ENCODE assay signal across 15 cellular contexts in genomic region chr15:100737214-100737613, GRCh38.
DNase-seq lines count a peak whose midpoint lies in the region; ATAC-seq and TF ChIP-seq lines count a peak whose summit lies in the region.
"Had no signal": no experiment of that assay in that cellular context is flagged by ENCODE, and none has a peak within 500 bp of the region (broad histone marks: within the 10 kb centered on the region; RNA-seq: fewer than 3 reads in every experiment).

No MANE protein-coding gene starts in this region.

- H3K36me3 ChIP-seq in IMR-90 (ENCODE audit: control insufficient read depth, insufficient read depth, low read length) (no peaks in the 10 kb centered on the region), mesendoderm (ENCODE audit: control insufficient read depth, insufficient read depth, low read length) (no peaks in the 10 kb centered on the region)

- H4K20me1 ChIP-seq in IMR-90 (ENCODE audit: insufficient read depth, low read length), result no peaks in the 10 kb centered on the region

- peaks cover 2% of the 10 kb centered on the region; the same call in 1 of the 2 replicates for H3K9me3 ChIP-seq in IMR-90 (ENCODE audit: control insufficient read depth, insufficient read depth, low read length)

- peaks cover 4% of the 10 kb centered on the region for H3K9me3 Mint-ChIP-seq in stimulated activated effector memory CD8-positive, alpha-beta T cell treated with anti-CD3 and anti-CD28 coated beads, Interleukin-12 subunit alpha, Interleukin-12 subunit beta, amount 100 ng/mL, for 72 hours
- H3K9me3 Mint-ChIP-seq in activated naive CD4-positive, alpha-beta T cell treated with anti-CD3 and anti-CD28 coated beads, Interleukin-2, amount 10 ng/mL, durations not matched to agents 7 days and 5 days, result no peaks in the 10 kb centered on the region
- H3K9me3 Mint-ChIP-seq: CD8-positive, alpha-beta T cell had no signal

- ATAC-seq in IMR-90 (ENCODE audit: low read depth) (no peak), foreskin keratinocyte (no peak)
- ATAC-seq in stimulated activated effector memory CD8-positive, alpha-beta T cell treated with anti-CD3 and anti-CD28 coated beads, Interleukin-12 subunit alpha, Interleukin-12 subunit beta, amount 100 ng/mL, for 72 hours, result no peak
- ATAC-seq: CD8-positive, alpha-beta T cell had no signal

- no peak overlapping the region for H2AK9ac ChIP-seq in IMR-90 (replicated peaks; ENCODE audit: low read depth, low read length, poor library complexity)

- H3K23ac ChIP-seq in IMR-90 (ENCODE audit: low read depth, low read length) (no peak overlapping the region), mesendoderm (ENCODE audit: low read length) (no peak overlapping the region)

- CTCF ChIA-PET in IMR-90 (lab: Yijun Ruan, JAX), result interaction anchor here (0.6 to 1.4 kb wide), 2 partner anchors 137 to 141 kb away, joined by 3 read pairs; no protein-coding TSS in a partner anchor
- CTCF ChIA-PET in activated naive CD4-positive, alpha-beta T cell treated with anti-CD3 and anti-CD28 coated beads, Interleukin-2, amount 10 ng/mL, durations not matched to agents 7 days and 5 days (lab: Charles Lee), result no interaction called here

- dilution Hi-C loops in IMR-90 (cut with HindIII; ENCODE audit: low sequenced_read_pairs, unreplicated experiment), result no loop called here

- no peak overlapping the region for H3K18ac ChIP-seq in IMR-90 (ENCODE audit: low read depth, low read length)
- peak overlapping the region; percentile 19 for H3K18ac ChIP-seq in mesendoderm (ENCODE audit: low read length)

- no peak overlapping the region for H3K4me3 Mint-ChIP-seq in stimulated activated effector memory CD8-positive, alpha-beta T cell treated with anti-CD3 and anti-CD28 coated beads, Interleukin-12 subunit alpha, Interleukin-12 subunit beta, amount 100 ng/mL, for 72 hours
- no peak overlapping the region for H3K4me3 Mint-ChIP-seq in activated naive CD4-positive, alpha-beta T cell treated with anti-CD3 and anti-CD28 coated beads, Interleukin-2, amount 10 ng/mL, durations not matched to agents 7 days and 5 days
- H3K4me3 Mint-ChIP-seq: CD14-positive monocyte; CD8-positive, alpha-beta T cell had no signal

- no peak overlapping the region; the same call in 1 of the 2 replicates for H2BK120ac ChIP-seq in IMR-90 (ENCODE audit: low read depth, low read length)
- no peak overlapping the region for H2BK120ac ChIP-seq in mesendoderm (ENCODE audit: low read depth, low read length)

- H3K9ac ChIP-seq in IMR-90 (ENCODE audit: low read depth, low read length) (no peak overlapping the region), mesendoderm (ENCODE audit: low read length) (no peak overlapping the region)

- no TSS peak for BruUV-seq in IMR-90 (replicated peaks; lab: Mats Ljungman, UMichigan)

- no peak overlapping the region for H4K5ac ChIP-seq in IMR-90 (ENCODE audit: low read depth, low read length)
- H4K5ac ChIP-seq in mesendoderm (ENCODE audit: low read length), result no peak overlapping the region

- TF ChIP-seq RAD21 in IMR-90 (IDR thresholded peaks at IDR 0.05; ENCODE audit: low read length), result no peak

- H3K56ac ChIP-seq in IMR-90 (ENCODE audit: extremely low read depth, insufficient read depth, low read length) (no peak overlapping the region), mesendoderm (ENCODE audit: low read length) (no peak overlapping the region)

- H3K4me2 ChIP-seq in IMR-90 (ENCODE audit: low read depth, low read length) (no peak overlapping the region), mesendoderm (ENCODE audit: low read length) (no peak overlapping the region)

- no CpG with 5 or more reads among the region's 12 CpGs for WGBS in IMR-90 (ENCODE audit: extremely low coverage in 2 of 2, insufficient read length in 1 of 2), 2 experiments
- WGBS in mesendoderm (ENCODE audit: extremely low coverage, insufficient coverage, low lambda C conversion rate), result no CpG with 5 or more reads among the region's 12 CpGs

- intact Hi-C loops in IMR-90 (cut with micrococcal nuclease), result no loop called here

- peaks cover 11% of the 10 kb centered on the region; the same call in 1 of the 2 replicates for H3K9me1 ChIP-seq in IMR-90 (ENCODE audit: insufficient read depth, low read length)

- H3K79me2 ChIP-seq in mesendoderm (ENCODE audit: control insufficient read depth, insufficient read depth, low read length), result no peaks in the 10 kb centered on the region

- TF ChIP-seq POLR2A in IMR-90 (IDR thresholded peaks at IDR 0.05; ENCODE audit: low read depth, low read length), result no peak

- peaks cover 11% of the 10 kb centered on the region for H3K27me3 Mint-ChIP-seq in activated naive CD4-positive, alpha-beta T cell treated with anti-CD3 and anti-CD28 coated beads, Interleukin-2, amount 10 ng/mL, durations not matched to agents 7 days and 5 days

- in situ Hi-C loops in IMR-90 (cut with MboI; ENCODE audit: low sequenced_read_pairs), result no loop called here

- TF ChIP-seq CTCF in IMR-90 (conservative IDR thresholded peaks at IDR 0.05; ENCODE audit: low read depth, low read length), result no peak
- no peak for TF ChIP-seq CTCF in foreskin keratinocyte (conservative IDR thresholded peaks at IDR 0.05)

- no peak overlapping the region for H2AFZ ChIP-seq in IMR-90 (replicated peaks; ENCODE audit: low read length, poor library complexity)

- H3K4ac ChIP-seq in IMR-90 (ENCODE audit: low read depth, low read length), result no peak overlapping the region
- no peak overlapping the region for H3K4ac ChIP-seq in mesendoderm (ENCODE audit: low read depth, low read length)

- no peak overlapping the region for H3K4me3 ChIP-seq in IMR-90 (ENCODE audit: insufficient read depth, low read depth, low read length)
- H3K4me3 ChIP-seq in mesendoderm (ENCODE audit: low read length), result no peak overlapping the region

- H2BK5ac ChIP-seq in IMR-90 (ENCODE audit: low read depth, low read length, poor library complexity, severe bottlenecking), result no peak overlapping the region
- H2BK5ac ChIP-seq in mesendoderm (ENCODE audit: low read length), result no peak overlapping the region

- no peak overlapping the region for H3K14ac ChIP-seq in IMR-90 (replicated peaks; ENCODE audit: low read depth, low read length)

- H3K4me1 Mint-ChIP-seq in stimulated activated effector memory CD8-positive, alpha-beta T cell treated with anti-CD3 and anti-CD28 coated beads, Interleukin-12 subunit alpha, Interleukin-12 subunit beta, amount 100 ng/mL, for 72 hours, result no peaks in the 10 kb centered on the region
- no peaks in the 10 kb centered on the region for H3K4me1 Mint-ChIP-seq in activated naive CD4-positive, alpha-beta T cell treated with anti-CD3 and anti-CD28 coated beads, Interleukin-2, amount 10 ng/mL, durations not matched to agents 7 days and 5 days

- H2BK20ac ChIP-seq in IMR-90 (ENCODE audit: low read depth, low read length), result no peak overlapping the region

- DNase-seq in Daoy (ENCODE audit: low read depth) (peak; percentile 70), IMR-90 (no peak), NCI-H69 (lab: John Stamatoyannopoulos, UW) (peak; percentile 15), mesendoderm (no peak), foreskin keratinocyte (no peak), HuH-7.5 (ENCODE audit: low spot score) (no peak)
- no peak for DNase-seq in stimulated activated effector memory CD8-positive, alpha-beta T cell treated with anti-CD3 and anti-CD28 coated beads, Interleukin-12 subunit alpha, Interleukin-12 subunit beta, amount 100 ng/mL, for 72 hours (ENCODE audit: low spot score in 2 of 2)
- DNase-seq in activated naive CD4-positive, alpha-beta T cell treated with anti-CD3 and anti-CD28 coated beads, Interleukin-2, amount 10 ng/mL, durations not matched to agents 7 days and 5 days, result no peak
- DNase-seq: CD8-positive, alpha-beta T cell; COR-L47; DMS153; DND-41; GF-D8 had no signal

- H4K91ac ChIP-seq in IMR-90 (ENCODE audit: insufficient read depth, low read depth, low read length), result no peak overlapping the region

- 0 out of 3 replicates have a peak overlapping the region, but pooled peaks have one; percentile 70 for H2BK15ac ChIP-seq in IMR-90 (ENCODE audit: low read depth, low read length)
- H2BK15ac ChIP-seq in mesendoderm (replicated peaks; ENCODE audit: low read depth), result no peak overlapping the region

- H2AK5ac ChIP-seq in IMR-90 (ENCODE audit: low read depth, low read length) (no peak overlapping the region; the same call in 1 of the 2 replicates), mesendoderm (ENCODE audit: low read length) (no peak overlapping the region)

- H3K27ac Mint-ChIP-seq in stimulated activated effector memory CD8-positive, alpha-beta T cell treated with anti-CD3 and anti-CD28 coated beads, Interleukin-12 subunit alpha, Interleukin-12 subunit beta, amount 100 ng/mL, for 72 hours, result no peak overlapping the region
- no peak overlapping the region for H3K27ac Mint-ChIP-seq in activated naive CD4-positive, alpha-beta T cell treated with anti-CD3 and anti-CD28 coated beads, Interleukin-2, amount 10 ng/mL, durations not matched to agents 7 days and 5 days
- H3K27ac Mint-ChIP-seq: CD14-positive monocyte; CD8-positive, alpha-beta T cell had no signal

- no peaks in the 10 kb centered on the region for H3K36me3 Mint-ChIP-seq in stimulated activated effector memory CD8-positive, alpha-beta T cell treated with anti-CD3 and anti-CD28 coated beads, Interleukin-12 subunit alpha, Interleukin-12 subunit beta, amount 100 ng/mL, for 72 hours
- H3K36me3 Mint-ChIP-seq in activated naive CD4-positive, alpha-beta T cell treated with anti-CD3 and anti-CD28 coated beads, Interleukin-2, amount 10 ng/mL, durations not matched to agents 7 days and 5 days, result no peaks in the 10 kb centered on the region
- H3K36me3 Mint-ChIP-seq: CD14-positive monocyte; CD8-positive, alpha-beta T cell had no signal

- H4K8ac ChIP-seq in IMR-90 (ENCODE audit: low read depth in 2 of 2, low read length in 2 of 2), result no peak overlapping the region
- H4K8ac ChIP-seq in mesendoderm (ENCODE audit: low read depth, low read length), result no peak overlapping the region

- no peaks in the 10 kb centered on the region for H3K27me3 ChIP-seq in IMR-90 (ENCODE audit: control insufficient read depth, insufficient read depth, low read length)
- H3K27me3 ChIP-seq in mesendoderm (ENCODE audit: insufficient read depth, low read length, poor library complexity), result no peaks in the 10 kb centered on the region
- no peaks in the 10 kb centered on the region for H3K27me3 ChIP-seq in foreskin keratinocyte

- H3K27ac ChIP-seq in IMR-90 (ENCODE audit: insufficient read depth, low read length) (no peak overlapping the region), mesendoderm (ENCODE audit: low read depth, low read length) (no peak overlapping the region), foreskin keratinocyte (no peak overlapping the region)
- H3K27ac ChIP-seq: HL-60 had no signal

- POLR2A ChIA-PET in IMR-90 (lab: Charles Lee; ENCODE audit: unreplicated experiment), result no interaction called here

- H3K79me1 ChIP-seq in IMR-90 (ENCODE audit: low read depth in 1 of 2, low read length in 2 of 2) (no peaks in the 10 kb centered on the region), mesendoderm (ENCODE audit: low read length) (no peaks in the 10 kb centered on the region)

- peaks cover 15% of the 10 kb centered on the region for H3K4me1 ChIP-seq in IMR-90 (ENCODE audit: control insufficient read depth, insufficient read depth, low read length)
- H3K4me1 ChIP-seq in mesendoderm (ENCODE audit: control insufficient read depth, low read depth, low read length), result no peaks in the 10 kb centered on the region
- peaks cover 13% of the 10 kb centered on the region for H3K4me1 ChIP-seq in foreskin keratinocyte

TF ChIP-seq in IMR-90, 13 proteins besides CTCF, POLR2A, EP300 and RAD21 (continues in another document):
- TF ChIP-seq SMC3 (IDR thresholded peaks at IDR 0.05; ENCODE audit: low read depth, low read length), result no peak
- no peak for TF ChIP-seq RCOR1 (IDR thresholded peaks at IDR 0.05; ENCODE audit: insufficient replicate concordance, low read length)

Comparison
In these comparisons a context has a peak if more than half of its experiments do, and no peak if none do; other contexts are left out.
1. DNase-seq: peak in Daoy (single experiment) and NCI-H69 (single experiment); none in IMR-90 (single experiment), mesendoderm (single experiment), stimulated activated effector memory CD8-positive, alpha-beta T cell treated with anti-CD3 and anti-CD28 coated beads, Interleukin-12 subunit alpha, Interleukin-12 subunit beta, amount 100 ng/mL, for 72 hours (0 of 2), foreskin keratinocyte (0 of 2), HuH-7.5 (single experiment) and activated naive CD4-positive, alpha-beta T cell treated with anti-CD3 and anti-CD28 coated beads, Interleukin-2, amount 10 ng/mL, durations not matched to agents 7 days and 5 days (single experiment).